In genomic region chr19:35002037-35002535, GRCh38 we compare ENCODE assay signal across 9 cellular contexts. TPM values are rescaled to one million over a fixed set of nuclear protein-coding genes. Genes with fewer than 3 reads are reported as not detected.
DNase-seq lines count a peak whose midpoint lies in the region; ATAC-seq and TF ChIP-seq lines count a peak whose summit lies in the region.
"Had no signal": no experiment of that assay in that cellular context is flagged by ENCODE, and none has a peak within 500 bp of the region (broad histone marks: within the 10 kb centered on the region; RNA-seq: fewer than 3 reads in every experiment).

No MANE protein-coding gene starts in this region.

- H3K27ac ChIP-seq in CD4-positive, alpha-beta T cell (ENCODE audit: low read depth, low read length), result peak overlapping the region; percentile 79
- H3K27ac ChIP-seq in HUES6 (ENCODE audit: low read depth, low read length), result no peak overlapping the region

- no peaks in the 10 kb centered on the region for H3K9me3 ChIP-seq in CD4-positive, alpha-beta T cell (ENCODE audit: control insufficient read depth, low read length)
- no peaks in the 10 kb centered on the region for H3K9me3 ChIP-seq in HUES6 (ENCODE audit: control insufficient read depth, insufficient read depth, low read depth, low read length)

- POLR2A ChIA-PET in CD4-positive, alpha-beta T cell (lab: Charles Lee), result interaction anchor here (0.7 to 10.3 kb wide), 4 partner anchors 10 to 39 kb away, joined by 3 to 205 read pairs (median 14); partner anchors contain the start of gene ZNF792

- H3K27me3 ChIP-seq in CD4-positive, alpha-beta T cell (ENCODE audit: control insufficient read depth, insufficient read depth, low read length), result no peaks in the 10 kb centered on the region
- H3K27me3 ChIP-seq in HUES6 (ENCODE audit: control insufficient read depth, insufficient read depth, low read length), result no peaks in the 10 kb centered on the region

- no peak for TF ChIP-seq CTCF in CD4-positive, alpha-beta T cell (IDR thresholded peaks at IDR 0.05)
- TF ChIP-seq CTCF in chondrocyte (IDR thresholded peaks at IDR 0.05) (no peak), nephron (IDR thresholded peaks at IDR 0.05; ENCODE audit: unreplicated experiment in 3 of 3) (no peak)

- H3K4me3 Mint-ChIP-seq in CD4-positive, alpha-beta T cell, result peak overlapping the region; percentile 99
- H3K4me3 Mint-ChIP-seq in chondrocyte (ENCODE audit: unreplicated experiment) (peak overlapping the region; percentile 81), nephron (peak overlapping the region; percentile 97 to 99 (median 98))

- intact Hi-C loops in CD4-positive, alpha-beta T cell (cut with DNase I, micrococcal nuclease), result loop anchor here in 1 of 2 experiments (5.0 to 10.0 kb wide), 2 partner anchors 210 to 327 kb away; partner anchors contain the start of genes SCGB2B2 and ZNF302

- no peaks in the 10 kb centered on the region for H3K27me3 Mint-ChIP-seq in CD4-positive, alpha-beta T cell
- H3K27me3 Mint-ChIP-seq in chondrocyte (ENCODE audit: low read depth) (no peaks in the 10 kb centered on the region), nephron (ENCODE audit: low read depth) (no peaks in the 10 kb centered on the region)

- peak overlapping the region; percentile 96; the same call in 1 of the 2 replicates for H3K4me3 ChIP-seq in HUES6 (ENCODE audit: low read depth, low read length)

- no peak for ATAC-seq in CD4-positive, alpha-beta T cell (ENCODE audit: poor library complexity)
- ATAC-seq in GM18517 (IDR thresholded peaks at IDR 0.05; ENCODE audit: unreplicated experiment) (no peak), HG03175 (IDR thresholded peaks at IDR 0.05; ENCODE audit: unreplicated experiment) (no peak)

- peaks cover 23% of the 10 kb centered on the region for H3K4me1 ChIP-seq in HUES6 (ENCODE audit: control insufficient read depth, insufficient read depth, low read length)

- no peak for DNase-seq in CD4-positive, alpha-beta T cell
- DNase-seq in chondrocyte (ENCODE audit: low spot score) (no peak), middle frontal gyrus (ENCODE audit: extremely low spot score, low spot score) (no peak), occipital lobe (lab: John Stamatoyannopoulos, UW) (no peak)
- DNase-seq: NCI-H82 had no signal

- peaks cover 72% of the 10 kb centered on the region for H3K4me1 Mint-ChIP-seq in CD4-positive, alpha-beta T cell (ENCODE audit: low read depth)
- H3K4me1 Mint-ChIP-seq in chondrocyte (ENCODE audit: low read depth), result peaks cover 65% of the 10 kb centered on the region
- peaks cover 49% of the 10 kb centered on the region for H3K4me1 Mint-ChIP-seq in nephron

- CTCF ChIA-PET in CD4-positive, alpha-beta T cell (lab: Charles Lee), result interaction anchor here (1.4 to 3.5 kb wide), 2 partner anchors 11 to 29 kb away, joined by 10 to 31 read pairs; no protein-coding TSS in a partner anchor

- H3K9me3 Mint-ChIP-seq in CD4-positive, alpha-beta T cell, result no peaks in the 10 kb centered on the region
- H3K9me3 Mint-ChIP-seq in chondrocyte (ENCODE audit: low read depth) (no peaks in the 10 kb centered on the region), nephron (no peaks in the 10 kb centered on the region)

- H3K27ac Mint-ChIP-seq in CD4-positive, alpha-beta T cell, result peak overlapping the region; percentile 98
- H3K27ac Mint-ChIP-seq in chondrocyte (ENCODE audit: unreplicated experiment), result no peak overlapping the region
- peak overlapping the region; percentile 93 to 97 (median 95) for H3K27ac Mint-ChIP-seq in nephron

- peaks cover 39% of the 10 kb centered on the region for H3K36me3 ChIP-seq in HUES6 (ENCODE audit: control insufficient read depth, insufficient read depth, low read length)

- peaks cover 62% of the 10 kb centered on the region for H3K36me3 Mint-ChIP-seq in CD4-positive, alpha-beta T cell (ENCODE audit: low read depth)
- no peaks in the 10 kb centered on the region for H3K36me3 Mint-ChIP-seq in chondrocyte (ENCODE audit: low read depth)
- peaks cover 14% of the 10 kb centered on the region for H3K36me3 Mint-ChIP-seq in nephron (ENCODE audit: low read depth)

- H3K9ac ChIP-seq in HUES6 (ENCODE audit: low read length), result no peak overlapping the region

RNA-seq across cellular contexts. Expression of gene GRAMD1A, which starts 2.0 kb away (rescaled TPM):
- total RNA-seq in CD4-positive, alpha-beta T cell, result 100 to 1,000 TPM; 221 to 229 TPM
- total RNA-seq in chondrocyte (58.4 to 67.9 TPM (median 65.8 TPM) in 3 replicates), occipital lobe (29.6 TPM)

RNA-seq across cellular contexts. Expression of gene SCN1B, which starts 28.2 kb away (rescaled TPM):
- total RNA-seq in CD4-positive, alpha-beta T cell, result 1 to 10 TPM; 1.4 to 2.3 TPM
- total RNA-seq in chondrocyte, result 5.7 to 6.0 TPM (median 5.8 TPM) in 3 replicates
- total RNA-seq in occipital lobe, result 1.1 TPM

RNA-seq across cellular contexts. Expression of gene ZNF792, which starts 38.1 kb away (rescaled TPM):
- 1 to 10 TPM; 6.8 to 8.9 TPM for total RNA-seq in CD4-positive, alpha-beta T cell
- total RNA-seq in chondrocyte (3.1 to 4.1 TPM (median 3.2 TPM) in 3 replicates), occipital lobe (19.0 TPM)

RNA-seq across cellular contexts. Expression of gene HPN, which starts 39.4 kb away (rescaled TPM):
- total RNA-seq in CD4-positive, alpha-beta T cell, result not detected
- total RNA-seq in chondrocyte, result not detected in 3 replicates
- not detected for total RNA-seq in occipital lobe
